ENCODE assay signal across 8 cellular contexts in the genomic region with DNA sequence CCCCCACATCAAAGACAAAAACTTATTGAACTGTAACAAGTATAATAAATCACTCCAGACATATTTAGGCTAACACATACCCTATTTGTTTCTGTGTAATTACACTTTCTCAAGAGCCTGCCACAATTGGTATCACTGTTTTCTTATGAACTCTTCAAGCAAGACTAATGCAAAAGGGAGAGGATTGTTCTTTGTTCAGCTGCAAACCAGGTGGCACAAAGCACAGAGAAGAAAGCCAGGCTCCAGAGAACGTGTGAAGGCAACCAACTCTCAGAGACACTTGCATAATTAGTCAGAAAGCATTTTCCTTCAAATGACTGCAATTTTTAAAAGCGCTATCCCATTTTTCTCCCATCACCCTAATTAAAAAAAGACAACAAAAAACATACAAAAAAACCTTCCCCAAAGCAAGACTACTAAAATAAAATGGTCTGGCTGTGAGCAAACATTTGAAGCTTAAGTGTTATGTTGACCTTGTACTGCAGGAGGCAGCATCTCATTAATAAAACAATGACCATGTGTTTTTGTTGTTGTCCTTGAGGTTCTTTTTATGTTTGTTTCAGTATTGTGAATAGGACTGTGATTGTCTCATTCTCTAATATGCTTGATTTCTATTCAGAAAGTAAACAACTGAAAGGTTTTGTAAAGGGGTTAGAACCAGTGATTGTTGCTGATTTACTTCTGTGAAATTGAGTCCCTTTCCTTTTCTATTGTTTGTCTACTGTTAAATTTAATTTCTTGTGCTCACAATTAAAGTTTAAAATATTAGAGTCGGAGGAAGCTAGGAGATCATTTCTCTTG.
DNase-seq lines count a peak whose midpoint lies in the region; ATAC-seq, FAIRE-seq and TF ChIP-seq lines count a peak whose summit lies in the region.

No MANE protein-coding gene starts in this region.

- H3K27ac ChIP-seq in astrocyte (ENCODE audit: low read depth, low read length) (no peak overlapping the region), upper lobe of left lung (no peak overlapping the region)

- no peak overlapping the region for H3K4me3 ChIP-seq in NB4 (ENCODE audit: low read depth, low read length)
- H3K4me3 ChIP-seq in astrocyte (ENCODE audit: insufficient read depth, low read depth, low read length) = no peak overlapping the region
- no peak overlapping the region for H3K4me3 ChIP-seq in upper lobe of left lung

- H3K27ac Mint-ChIP-seq in astrocyte (ENCODE audit: unreplicated experiment) (no peak overlapping the region), T-cell (no peak overlapping the region)

- no peak overlapping the region for H3K4me2 ChIP-seq in astrocyte (ENCODE audit: low read length)

- peak in 1 of 2 donors; percentile 63 for ATAC-seq in upper lobe of left lung (ENCODE audit: low FRiP score in 2 of 2)
- ATAC-seq in T-cell (replicated peaks in 1 of 4) = no peak

- H3K4me1 ChIP-seq in astrocyte (ENCODE audit: insufficient read depth, low read length) (no peaks in the 10 kb centered on the region), upper lobe of left lung (peaks cover 0 to 5% (median 2%) of the 10 kb centered on the region in 4 donors)

- no peak overlapping the region for H3K4me3 Mint-ChIP-seq in astrocyte (ENCODE audit: unreplicated experiment)
- no peak overlapping the region for H3K4me3 Mint-ChIP-seq in T-cell

- 69 to 72% methylated on average over 3 of the region's 3 CpGs for WGBS in upper lobe of left lung, 2 donors

- CTCF ChIA-PET in GM10248 (lab: Yijun Ruan, JAX) = interaction anchor here (0.7 to 2.5 kb wide), 12 partner anchors 10 to 305 kb away, joined by 3 to 7 read pairs (median 4); no protein-coding TSS in a partner anchor
- CTCF ChIA-PET in T-cell (lab: Charles Lee) = no interaction called here

- no peaks in the 10 kb centered on the region for H3K9me3 ChIP-seq in astrocyte (ENCODE audit: insufficient read depth, low read depth, low read length)
- no peaks in the 10 kb centered on the region for H3K9me3 ChIP-seq in upper lobe of left lung

- TF ChIP-seq POLR2A in NB4 (IDR thresholded peaks at IDR 0.05; ENCODE audit: extremely low read depth, insufficient read length) (no peak), upper lobe of left lung (IDR thresholded peaks at IDR 0.05) (no peak)

- peak overlapping the region; percentile 12 for H2AFZ ChIP-seq in astrocyte (ENCODE audit: low read depth, low read length)

- H3K27me3 Mint-ChIP-seq in astrocyte (ENCODE audit: low read depth, unreplicated experiment) = no peaks in the 10 kb centered on the region
- peaks cover 0 to 1% of the 10 kb centered on the region in 2 donors for H3K27me3 Mint-ChIP-seq in T-cell

- no peaks in the 10 kb centered on the region for H3K36me3 ChIP-seq in astrocyte (ENCODE audit: insufficient read depth, low read length)
- H3K36me3 ChIP-seq in upper lobe of left lung = no peaks in the 10 kb centered on the region

- no peak overlapping the region for H3K9ac ChIP-seq in astrocyte (ENCODE audit: low read length)

- POLR2A ChIA-PET in GM10248 (lab: Yijun Ruan, JAX) = no interaction called here
- POLR2A ChIA-PET in T-cell (lab: Charles Lee) = interaction anchor here in 1 of 2 donors (0.6 kb wide), 1 partner anchor 1359 kb away, joined by 3 read pairs; no protein-coding TSS in a partner anchor

- no peaks in the 10 kb centered on the region for H3K9me3 Mint-ChIP-seq in astrocyte (ENCODE audit: unreplicated experiment)
- H3K9me3 Mint-ChIP-seq in T-cell = peaks cover 0 to 2% (median 0%) of the 10 kb centered on the region in 3 donors

- FAIRE-seq in astrocyte (lab: Jason Lieb, UNC) = peak; percentile 17
- peak; percentile 97 for FAIRE-seq in islet of Langerhans (lab: Jason Lieb, UNC)

- no peaks in the 10 kb centered on the region for H3K27me3 ChIP-seq in astrocyte (ENCODE audit: insufficient read depth, low read length)
- no peaks in the 10 kb centered on the region for H3K27me3 ChIP-seq in upper lobe of left lung

- no peaks in the 10 kb centered on the region for H4K20me1 ChIP-seq in astrocyte (ENCODE audit: insufficient read depth, low read length)

- no peaks in the 10 kb centered on the region for H3K79me2 ChIP-seq in astrocyte (ENCODE audit: insufficient read depth, low read length)

- peak; percentile 50 for TF ChIP-seq CTCF in GM10248 (IDR thresholded peaks at IDR 0.05; ENCODE audit: control extremely low read depth, extremely low read depth, low read depth, missing control alignments)
- TF ChIP-seq CTCF in NB4 (IDR thresholded peaks at IDR 0.05; ENCODE audit: low read depth, low read length) = peak; percentile 51
- TF ChIP-seq CTCF in astrocyte (IDR thresholded peaks at IDR 0.05; ENCODE audit: insufficient read depth, low read depth, low read length) = peak; percentile 65
- peak in 5 of 6 experiments; percentile 34 to 68 (median 62) for TF ChIP-seq CTCF in upper lobe of left lung (IDR thresholded peaks at IDR 0.05)

- H3K36me3 Mint-ChIP-seq in astrocyte (ENCODE audit: low read depth, unreplicated experiment) (no peaks in the 10 kb centered on the region), T-cell (no peaks in the 10 kb centered on the region)

- no peak for TF ChIP-seq EP300 in upper lobe of left lung (IDR thresholded peaks at IDR 0.05)

- H3K4me1 Mint-ChIP-seq in astrocyte (ENCODE audit: low read depth, unreplicated experiment) (peaks cover 2% of the 10 kb centered on the region), T-cell (no peaks in the 10 kb centered on the region)

- DNase-seq in GM10248 (ENCODE audit: extremely low spot score) = no peak
- peak; percentile 60 for DNase-seq in NB4 (ENCODE audit: low read depth)
- DNase-seq in astrocyte (ENCODE audit: low read depth) = peak; percentile 49
- DNase-seq in upper lobe of left lung = no peak
- DNase-seq in activated T-cell treated with anti-CD3 and anti-CD28 coated beads, Interleukin-2, amount 50 U/mL, for 48 hours = no peak
- no peak for DNase-seq in NCI-H2171 treated with DMSO at 0.1 percent for 48 hours (lab: John Stamatoyannopoulos, UW)
- no peak for DNase-seq in T-cell

Comparison
In these comparisons a context has a peak if more than half of its experiments do, and no peak if none do; other contexts are left out.
1. DNase-seq: peak in NB4 (single experiment) and astrocyte (single experiment); none in GM10248 (single experiment), upper lobe of left lung (0 of 2), activated T-cell treated with anti-CD3 and anti-CD28 coated beads, Interleukin-2, amount 50 U/mL, for 48 hours (0 of 2), NCI-H2171 treated with DMSO at 0.1 percent for 48 hours (single experiment) and T-cell (0 of 34).
2. Peak in every context shown above with its lines, with median percentiles within 50 percentile points of each other: CTCF ChIP-seq.